19 cellular contexts compared by ENCODE assay signal in the genomic region with DNA sequence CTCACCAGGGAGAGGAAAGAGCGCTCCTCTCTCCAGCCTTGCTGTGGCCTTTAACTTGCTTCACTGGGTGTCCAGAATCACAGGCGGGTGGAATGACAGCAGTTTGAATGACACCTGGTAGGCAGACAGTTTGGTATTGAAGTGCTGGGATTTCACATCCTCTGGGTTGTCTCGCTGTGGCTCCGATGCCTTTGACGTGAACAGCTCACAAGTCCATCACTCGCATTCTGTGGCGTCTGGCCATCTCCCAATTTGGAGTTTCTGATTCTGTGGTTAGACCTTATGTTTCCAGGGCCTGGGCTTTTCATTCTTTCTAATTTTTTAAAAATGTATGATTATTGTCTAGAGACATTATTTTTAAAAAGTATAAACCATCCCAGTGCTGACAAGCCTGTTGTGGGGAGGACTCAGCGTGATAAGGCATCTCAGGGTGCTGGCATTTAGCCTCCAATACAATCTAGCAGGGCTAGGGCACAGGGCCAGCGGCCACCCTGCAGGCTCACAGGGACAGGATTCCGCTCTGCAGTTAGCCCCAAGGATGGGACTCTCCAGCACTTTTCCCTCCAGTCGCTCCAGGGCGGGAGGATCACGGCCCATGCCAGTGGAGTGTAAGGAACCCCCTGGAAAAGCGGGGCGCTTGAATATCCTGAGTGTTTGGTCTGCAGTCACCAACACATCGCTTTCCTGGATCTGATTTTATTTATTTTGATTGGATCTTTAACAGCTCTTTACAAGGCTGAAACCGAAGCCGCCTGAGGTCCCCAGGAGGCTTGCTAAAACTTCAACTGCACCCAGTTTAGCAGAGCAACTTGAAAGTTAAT.
A peak's percentile ranks its signal among the peaks of the same experiment; 100 is the strongest.
DNase-seq lines count a peak whose midpoint lies in the region; ATAC-seq and TF ChIP-seq lines count a peak whose summit lies in the region.
"Had no signal": no experiment of that assay in that cellular context is flagged by ENCODE, and none has a peak within 500 bp of the region (broad histone marks: within the 10 kb centered on the region; RNA-seq: fewer than 3 reads in every experiment).

No MANE protein-coding gene starts in this region.

- H3K27me3 ChIP-seq in heart right ventricle: peaks cover 0 to 4% (median 0%) of the 10 kb centered on the region in 7 donors
- no peaks in the 10 kb centered on the region for H3K27me3 ChIP-seq in CD8-positive, alpha-beta memory T cell (ENCODE audit: insufficient read depth, low read length, poor library complexity, severe bottlenecking)
- H3K27me3 ChIP-seq in spleen (replicated peaks in 1 of 7): peaks cover 0 to 6% (median 0%) of the 10 kb centered on the region in 7 donors
- H3K27me3 ChIP-seq: BLaER1 treated with 17β-estradiol and CSF1 and Interleukin-3, amounts not matched to agents 10 nM and 100 nM had no signal

- no peaks in the 10 kb centered on the region for H3K36me3 Mint-ChIP-seq in CD8-positive, alpha-beta memory T cell

- no peak overlapping the region for H3K4me3 Mint-ChIP-seq in CD8-positive, alpha-beta memory T cell

- no peaks in the 10 kb centered on the region for H3K4me1 Mint-ChIP-seq in CD8-positive, alpha-beta memory T cell

- peaks cover 7 to 8% of the 10 kb centered on the region in 2 donors for H3K27me3 Mint-ChIP-seq in CD8-positive, alpha-beta memory T cell

- in situ Hi-C loops in astrocyte of the cerebellum (cut with HindIII; ENCODE audit: low sequenced_read_pairs): no loop called here

- ATAC-seq in left cardiac atrium (peak; percentile 46 to 58), heart right ventricle (no peak), left lobe of liver (peak; percentile 15), HG03432 (IDR thresholded peaks at IDR 0.05; ENCODE audit: unreplicated experiment) (no peak)
- ATAC-seq: GM12878 had no signal

- H3K4me1 ChIP-seq in heart right ventricle (peaks cover 0 to 24% (median 7%) of the 10 kb centered on the region in 9 donors), spleen (peaks cover 0 to 14% (median 7%) of the 10 kb centered on the region in 6 donors)
- H3K4me1 ChIP-seq in CD8-positive, alpha-beta memory T cell (ENCODE audit: insufficient read depth, low read length): no peaks in the 10 kb centered on the region

- no peak for TF ChIP-seq CTCF in heart right ventricle (IDR thresholded peaks at IDR 0.05)
- TF ChIP-seq CTCF in astrocyte of the cerebellum (IDR thresholded peaks at IDR 0.05; ENCODE audit: low read depth, low read length, missing control alignments): no peak
- TF ChIP-seq CTCF in spleen (IDR thresholded peaks at IDR 0.05 in 8 of 11, conservative IDR thresholded peaks at IDR 0.05 in 3 of 11): no peak

- H3K36me3 ChIP-seq in heart right ventricle (no peaks in the 10 kb centered on the region), spleen (no peaks in the 10 kb centered on the region)
- H3K36me3 ChIP-seq in CD8-positive, alpha-beta memory T cell (ENCODE audit: insufficient read depth, low read length): no peaks in the 10 kb centered on the region
- H3K36me3 ChIP-seq: BLaER1 treated with 17β-estradiol and CSF1 and Interleukin-3, amounts not matched to agents 10 nM and 100 nM had no signal

- CTCF ChIA-PET in CD8-positive, alpha-beta memory T cell (lab: Charles Lee): no interaction called here

- H3K4me3 ChIP-seq in heart right ventricle: no peak overlapping the region
- H3K4me3 ChIP-seq in astrocyte of the cerebellum (ENCODE audit: low read depth, low read length): no peak overlapping the region
- H3K4me3 ChIP-seq in CD8-positive, alpha-beta memory T cell (ENCODE audit: low read length): no peak overlapping the region
- H3K4me3 ChIP-seq in spleen: no peak overlapping the region
- H3K4me3 ChIP-seq: BLaER1 treated with 17β-estradiol and CSF1 and Interleukin-3, amounts not matched to agents 10 nM and 100 nM; GM12878; PC-9 had no signal

- H3K27ac Mint-ChIP-seq in CD8-positive, alpha-beta memory T cell: no peak overlapping the region

- POLR2A ChIA-PET in CD8-positive, alpha-beta memory T cell (lab: Charles Lee): no interaction called here

- H3K9me3 Mint-ChIP-seq in CD8-positive, alpha-beta memory T cell: no peaks in the 10 kb centered on the region

- peak; percentile 45 for DNase-seq in left cardiac atrium
- DNase-seq in heart right ventricle: no peak
- peak; percentile 29 for DNase-seq in astrocyte of the cerebellum (ENCODE audit: low read depth)
- no peak for DNase-seq in left lobe of liver (ENCODE audit: low spot score)
- peak; percentile 53 for DNase-seq in stromal cell of bone marrow (ENCODE audit: low read depth)
- no peak for DNase-seq in CD8-positive, alpha-beta memory T cell
- no peak for DNase-seq in spleen
- DNase-seq: DND-41, GDM1, HCEC 1CT, NCI-H1417 treated with DMSO at 0.1 percent for 48 hours, NCI-H1930, NCI-H446, NCI-H774, PC-9 had no signal

- no peaks in the 10 kb centered on the region for H3K9me3 ChIP-seq in heart right ventricle
- H3K9me3 ChIP-seq in CD8-positive, alpha-beta memory T cell (ENCODE audit: low read length): no peaks in the 10 kb centered on the region
- no peaks in the 10 kb centered on the region for H3K9me3 ChIP-seq in spleen
- H3K9me3 ChIP-seq: BLaER1 treated with 17β-estradiol and CSF1 and Interleukin-3, amounts not matched to agents 10 nM and 100 nM had no signal

- intact Hi-C loops in left cardiac atrium (cut with DNase I): no loop called here
- intact Hi-C loops in heart right ventricle (cut with DNase I): no loop called here
- intact Hi-C loops in spleen (cut with DNase I; ENCODE audit: low total_unique reads): no loop called here

- H3K27ac ChIP-seq in heart right ventricle (no peak overlapping the region), spleen (no peak overlapping the region)
- H3K27ac ChIP-seq in CD8-positive, alpha-beta memory T cell (ENCODE audit: low read depth, low read length): no peak overlapping the region
- H3K27ac ChIP-seq: BLaER1 treated with 17β-estradiol and CSF1 and Interleukin-3, amounts not matched to agents 10 nM and 100 nM; HL-60; PC-9 had no signal

- TF ChIP-seq POLR2A in spleen (IDR thresholded peaks at IDR 0.05): no peak

- 81 to 82% methylated on average over 18 of the region's 18 CpGs for WGBS in heart right ventricle, 2 donors
- 88 to 93% (median 91%) methylated on average over 18 of the region's 18 CpGs for WGBS in spleen, 5 donors

Comparison
In these comparisons a context has a peak if more than half of its experiments do, and no peak if none do; other contexts are left out.
1. ATAC-seq: peak in left cardiac atrium (2 of 2) and left lobe of liver (single experiment); none in heart right ventricle (0 of 8) and HG03432 (single experiment).
2. DNase-seq: peak in left cardiac atrium (single experiment), astrocyte of the cerebellum (single experiment) and stromal cell of bone marrow (single experiment); none in heart right ventricle (0 of 2), left lobe of liver (single experiment), CD8-positive, alpha-beta memory T cell (0 of 5) and spleen (single experiment).